1 cellular context compared by ENCODE assay signal in genomic region chrX:53088136-53088974, GRCh38.
TF ChIP-seq lines count a peak whose summit lies in the region.

No MANE protein-coding gene starts in this region.

TF ChIP-seq in H1, 55 proteins besides CTCF, POLR2A, EP300 and RAD21:
- TF ChIP-seq TAF1 (IDR thresholded peaks at IDR 0.05; ENCODE audit: low read depth, low read length) (peak; percentile 56; the same call in 1 of the 2 replicates), SUZ12 (IDR thresholded peaks at IDR 0.05; ENCODE audit: low read length) (no peak), SP1 (IDR thresholded peaks at IDR 0.05; ENCODE audit: low read depth, low read length) (0 out of 2 replicates have a peak, but pooled peaks have one; percentile 14), EZH2 (IDR thresholded peaks at IDR 0.05; ENCODE audit: low read depth, low read length, severe bottlenecking) (no peak), CEBPB (IDR thresholded peaks at IDR 0.05; ENCODE audit: low read depth, low read length) (peak; percentile 88), MAFK (IDR thresholded peaks at IDR 0.05; ENCODE audit: low read depth, low read length) (no peak), FOSL1 (IDR thresholded peaks at IDR 0.05; ENCODE audit: insufficient read depth, low read depth, low read length) (no peak), BACH1 (IDR thresholded peaks at IDR 0.05; ENCODE audit: low read length) (no peak), PHF8 (conservative IDR thresholded peaks at IDR 0.05; ENCODE audit: low read depth, low read length) (0 out of 2 replicates have a peak, but pooled peaks have one; percentile 39), KDM4A (IDR thresholded peaks at IDR 0.05; ENCODE audit: low read depth, low read length, severe bottlenecking) (no peak), NRF1 (IDR thresholded peaks at IDR 0.05; ENCODE audit: low read depth, low read length) (peak; percentile 65), CHD1 (IDR thresholded peaks at IDR 0.05; ENCODE audit: low read depth, low read length) (no peak), CREB1 (IDR thresholded peaks at IDR 0.05) (peak; percentile 57), SP4 (IDR thresholded peaks at IDR 0.05; ENCODE audit: low read length) (no peak), KDM1A (IDR thresholded peaks at IDR 0.05; ENCODE audit: borderline replicate concordance, low read length) (no peak), POLR2AphosphoS5 (IDR thresholded peaks at IDR 0.05; ENCODE audit: low read depth, low read length) (peak; percentile 65)
